1 cellular context compared by ENCODE assay signal in the genomic region with DNA sequence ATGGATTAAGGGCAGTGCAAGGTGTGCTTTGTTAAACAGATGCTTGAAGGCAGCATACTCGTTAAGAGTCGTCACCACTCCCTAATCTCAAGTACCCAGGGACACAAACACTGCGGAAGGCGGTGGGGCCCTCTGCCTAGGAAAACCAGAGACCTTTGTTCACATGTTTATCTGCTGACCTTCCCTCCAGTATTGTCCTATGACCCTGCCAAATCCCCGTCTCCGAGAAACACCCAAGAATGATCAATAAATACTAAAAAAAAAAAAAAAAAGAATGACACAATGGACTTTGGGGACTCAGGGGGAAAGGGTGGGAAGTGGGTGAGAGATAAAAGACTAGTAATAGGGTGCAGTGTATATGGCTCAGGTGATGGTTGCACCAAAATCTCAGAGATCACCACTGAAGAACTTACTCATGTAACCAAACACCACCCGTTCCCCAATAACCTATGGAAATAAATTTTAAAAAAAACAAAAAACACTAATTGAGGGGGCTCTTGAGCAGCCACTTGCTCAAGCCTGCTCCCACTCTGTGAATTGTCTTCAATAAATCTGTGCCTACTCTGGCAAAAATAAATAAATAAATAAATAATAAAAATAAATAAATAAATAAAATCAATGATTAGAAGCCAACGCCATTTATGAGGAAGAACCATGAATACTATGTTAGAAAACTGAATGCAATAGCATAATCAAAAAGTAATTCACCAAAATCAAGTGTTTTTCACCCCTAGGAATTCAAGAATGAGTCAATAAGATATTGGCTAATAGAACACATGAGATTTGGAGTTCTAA.
A peak's percentile ranks its signal among the peaks of the same experiment; 100 is the strongest.
TF ChIP-seq lines count a peak whose summit lies in the region.

No MANE protein-coding gene starts in this region.

TF ChIP-seq in HEK293, 187 proteins besides CTCF, POLR2A, EP300 and RAD21 (continued from another document):
- TF ChIP-seq, protein P1, sequence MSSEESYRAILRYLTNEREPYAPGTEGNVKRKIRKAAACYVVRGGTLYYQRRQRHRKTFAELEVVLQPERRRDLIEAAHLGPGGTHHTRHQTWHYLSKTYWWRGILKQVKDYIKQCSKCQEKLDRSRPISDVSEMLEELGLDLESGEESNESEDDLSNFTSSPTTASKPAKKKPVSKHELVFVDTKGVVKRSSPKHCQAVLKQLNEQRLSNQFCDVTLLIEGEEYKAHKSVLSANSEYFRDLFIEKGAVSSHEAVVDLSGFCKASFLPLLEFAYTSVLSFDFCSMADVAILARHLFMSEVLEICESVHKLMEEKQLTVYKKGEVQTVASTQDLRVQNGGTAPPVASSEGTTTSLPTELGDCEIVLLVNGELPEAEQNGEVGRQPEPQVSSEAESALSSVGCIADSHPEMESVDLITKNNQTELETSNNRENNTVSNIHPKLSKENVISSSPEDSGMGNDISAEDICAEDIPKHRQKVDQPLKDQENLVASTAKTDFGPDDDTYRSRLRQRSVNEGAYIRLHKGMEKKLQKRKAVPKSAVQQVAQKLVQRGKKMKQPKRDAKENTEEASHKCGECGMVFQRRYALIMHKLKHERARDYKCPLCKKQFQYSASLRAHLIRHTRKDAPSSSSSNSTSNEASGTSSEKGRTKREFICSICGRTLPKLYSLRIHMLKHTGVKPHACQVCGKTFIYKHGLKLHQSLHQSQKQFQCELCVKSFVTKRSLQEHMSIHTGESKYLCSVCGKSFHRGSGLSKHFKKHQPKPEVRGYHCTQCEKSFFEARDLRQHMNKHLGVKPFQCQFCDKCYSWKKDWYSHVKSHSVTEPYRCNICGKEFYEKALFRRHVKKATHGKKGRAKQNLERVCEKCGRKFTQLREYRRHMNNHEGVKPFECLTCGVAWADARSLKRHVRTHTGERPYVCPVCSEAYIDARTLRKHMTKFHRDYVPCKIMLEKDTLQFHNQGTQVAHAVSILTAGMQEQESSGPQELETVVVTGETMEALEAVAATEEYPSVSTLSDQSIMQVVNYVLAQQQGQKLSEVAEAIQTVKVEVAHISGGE (tag by site-specific recombination; conservative IDR thresholded peaks at IDR 0.05; ENCODE audit: low read depth), result peak; percentile 72
- TF ChIP-seq, protein P2, sequence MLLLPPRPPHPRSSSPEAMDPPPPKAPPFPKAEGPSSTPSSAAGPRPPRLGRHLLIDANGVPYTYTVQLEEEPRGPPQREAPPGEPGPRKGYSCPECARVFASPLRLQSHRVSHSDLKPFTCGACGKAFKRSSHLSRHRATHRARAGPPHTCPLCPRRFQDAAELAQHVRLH (tag by site-specific recombination; IDR thresholded peaks at IDR 0.05), result 0 out of 2 replicates have a peak, but pooled peaks have one; percentile 26
- TF ChIP-seq ZNF394 (tag by site-specific recombination; IDR thresholded peaks at IDR 0.05; ENCODE audit: borderline replicate concordance) (peak; percentile 88), ZBTB8A (tag by site-specific recombination; IDR thresholded peaks at IDR 0.05) (peak; percentile 62), ZNF266 (tag by site-specific recombination; IDR thresholded peaks at IDR 0.05; ENCODE audit: low read depth) (0 out of 2 replicates have a peak, but pooled peaks have one; percentile 30), ZNF560 (tag by site-specific recombination; IDR thresholded peaks at IDR 0.05; ENCODE audit: borderline replicate concordance) (peak; percentile 38; the same call in 1 of the 2 replicates), ZNF555 (tag by site-specific recombination; conservative IDR thresholded peaks at IDR 0.05) (peak; percentile 61), ZNF558 (tag by site-specific recombination; IDR thresholded peaks at IDR 0.05) (0 out of 2 replicates have a peak, but pooled peaks have one; percentile 48), ZXDB (tag by site-specific recombination; IDR thresholded peaks at IDR 0.05) (0 out of 2 replicates have a peak, but pooled peaks have one; percentile 46), ZNF202 (tag by site-specific recombination; IDR thresholded peaks at IDR 0.05; ENCODE audit: borderline replicate concordance) (peak; percentile 67; the same call in 1 of the 2 replicates), ZNF138 (tag by site-specific recombination; IDR thresholded peaks at IDR 0.05; ENCODE audit: borderline replicate concordance) (0 out of 2 replicates have a peak, but pooled peaks have one; percentile 17), ZNF426 (tag by site-specific recombination; IDR thresholded peaks at IDR 0.05) (peak; percentile 76), ZNF654 (tag by site-specific recombination; IDR thresholded peaks at IDR 0.05; ENCODE audit: low read depth) (peak; percentile 22; the same call in 1 of the 2 replicates), ZNF433 (tag by site-specific recombination; IDR thresholded peaks at IDR 0.05; ENCODE audit: low read depth) (0 out of 2 replicates have a peak, but pooled peaks have one; percentile 50)
- TF ChIP-seq, protein P3, sequence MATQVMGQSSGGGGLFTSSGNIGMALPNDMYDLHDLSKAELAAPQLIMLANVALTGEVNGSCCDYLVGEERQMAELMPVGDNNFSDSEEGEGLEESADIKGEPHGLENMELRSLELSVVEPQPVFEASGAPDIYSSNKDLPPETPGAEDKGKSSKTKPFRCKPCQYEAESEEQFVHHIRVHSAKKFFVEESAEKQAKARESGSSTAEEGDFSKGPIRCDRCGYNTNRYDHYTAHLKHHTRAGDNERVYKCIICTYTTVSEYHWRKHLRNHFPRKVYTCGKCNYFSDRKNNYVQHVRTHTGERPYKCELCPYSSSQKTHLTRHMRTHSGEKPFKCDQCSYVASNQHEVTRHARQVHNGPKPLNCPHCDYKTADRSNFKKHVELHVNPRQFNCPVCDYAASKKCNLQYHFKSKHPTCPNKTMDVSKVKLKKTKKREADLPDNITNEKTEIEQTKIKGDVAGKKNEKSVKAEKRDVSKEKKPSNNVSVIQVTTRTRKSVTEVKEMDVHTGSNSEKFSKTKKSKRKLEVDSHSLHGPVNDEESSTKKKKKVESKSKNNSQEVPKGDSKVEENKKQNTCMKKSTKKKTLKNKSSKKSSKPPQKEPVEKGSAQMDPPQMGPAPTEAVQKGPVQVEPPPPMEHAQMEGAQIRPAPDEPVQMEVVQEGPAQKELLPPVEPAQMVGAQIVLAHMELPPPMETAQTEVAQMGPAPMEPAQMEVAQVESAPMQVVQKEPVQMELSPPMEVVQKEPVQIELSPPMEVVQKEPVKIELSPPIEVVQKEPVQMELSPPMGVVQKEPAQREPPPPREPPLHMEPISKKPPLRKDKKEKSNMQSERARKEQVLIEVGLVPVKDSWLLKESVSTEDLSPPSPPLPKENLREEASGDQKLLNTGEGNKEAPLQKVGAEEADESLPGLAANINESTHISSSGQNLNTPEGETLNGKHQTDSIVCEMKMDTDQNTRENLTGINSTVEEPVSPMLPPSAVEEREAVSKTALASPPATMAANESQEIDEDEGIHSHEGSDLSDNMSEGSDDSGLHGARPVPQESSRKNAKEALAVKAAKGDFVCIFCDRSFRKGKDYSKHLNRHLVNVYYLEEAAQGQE (tag by site-specific recombination; IDR thresholded peaks at IDR 0.05), result peak; percentile 51; the same call in 1 of the 2 replicates
- TF ChIP-seq, protein P4, sequence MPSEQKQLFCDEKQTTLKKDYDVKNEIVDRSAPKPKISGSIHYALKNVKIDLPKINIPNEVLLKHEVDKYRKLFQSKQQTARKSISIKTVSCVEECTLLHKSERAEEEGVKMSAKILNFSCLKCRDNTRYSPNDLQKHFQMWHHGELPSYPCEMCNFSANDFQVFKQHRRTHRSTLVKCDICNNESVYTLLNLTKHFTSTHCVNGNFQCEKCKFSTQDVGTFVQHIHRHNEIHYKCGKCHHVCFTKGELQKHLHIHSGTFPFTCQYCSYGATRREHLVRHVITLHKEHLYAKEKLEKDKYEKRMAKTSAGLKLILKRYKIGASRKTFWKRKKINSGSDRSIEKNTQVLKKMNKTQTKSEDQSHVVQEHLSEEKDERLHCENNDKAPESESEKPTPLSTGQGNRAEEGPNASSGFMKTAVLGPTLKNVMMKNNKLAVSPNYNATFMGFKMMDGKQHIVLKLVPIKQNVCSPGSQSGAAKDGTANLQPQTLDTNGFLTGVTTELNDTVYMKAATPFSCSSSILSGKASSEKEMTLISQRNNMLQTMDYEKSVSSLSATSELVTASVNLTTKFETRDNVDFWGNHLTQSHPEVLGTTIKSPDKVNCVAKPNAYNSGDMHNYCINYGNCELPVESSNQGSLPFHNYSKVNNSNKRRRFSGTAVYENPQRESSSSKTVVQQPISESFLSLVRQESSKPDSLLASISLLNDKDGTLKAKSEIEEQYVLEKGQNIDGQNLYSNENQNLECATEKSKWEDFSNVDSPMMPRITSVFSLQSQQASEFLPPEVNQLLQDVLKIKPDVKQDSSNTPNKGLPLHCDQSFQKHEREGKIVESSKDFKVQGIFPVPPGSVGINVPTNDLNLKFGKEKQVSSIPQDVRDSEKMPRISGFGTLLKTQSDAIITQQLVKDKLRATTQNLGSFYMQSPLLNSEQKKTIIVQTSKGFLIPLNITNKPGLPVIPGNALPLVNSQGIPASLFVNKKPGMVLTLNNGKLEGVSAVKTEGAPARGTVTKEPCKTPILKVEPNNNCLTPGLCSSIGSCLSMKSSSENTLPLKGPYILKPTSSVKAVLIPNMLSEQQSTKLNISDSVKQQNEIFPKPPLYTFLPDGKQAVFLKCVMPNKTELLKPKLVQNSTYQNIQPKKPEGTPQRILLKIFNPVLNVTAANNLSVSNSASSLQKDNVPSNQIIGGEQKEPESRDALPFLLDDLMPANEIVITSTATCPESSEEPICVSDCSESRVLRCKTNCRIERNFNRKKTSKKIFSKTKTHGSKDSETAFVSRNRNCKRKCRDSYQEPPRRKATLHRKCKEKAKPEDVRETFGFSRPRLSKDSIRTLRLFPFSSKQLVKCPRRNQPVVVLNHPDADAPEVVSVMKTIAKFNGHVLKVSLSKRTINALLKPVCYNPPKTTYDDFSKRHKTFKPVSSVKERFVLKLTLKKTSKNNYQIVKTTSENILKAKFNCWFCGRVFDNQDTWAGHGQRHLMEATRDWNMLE (tag by site-specific recombination; conservative IDR thresholded peaks at IDR 0.05; ENCODE audit: low read depth), result peak; percentile 80
